In the genomic region with DNA sequence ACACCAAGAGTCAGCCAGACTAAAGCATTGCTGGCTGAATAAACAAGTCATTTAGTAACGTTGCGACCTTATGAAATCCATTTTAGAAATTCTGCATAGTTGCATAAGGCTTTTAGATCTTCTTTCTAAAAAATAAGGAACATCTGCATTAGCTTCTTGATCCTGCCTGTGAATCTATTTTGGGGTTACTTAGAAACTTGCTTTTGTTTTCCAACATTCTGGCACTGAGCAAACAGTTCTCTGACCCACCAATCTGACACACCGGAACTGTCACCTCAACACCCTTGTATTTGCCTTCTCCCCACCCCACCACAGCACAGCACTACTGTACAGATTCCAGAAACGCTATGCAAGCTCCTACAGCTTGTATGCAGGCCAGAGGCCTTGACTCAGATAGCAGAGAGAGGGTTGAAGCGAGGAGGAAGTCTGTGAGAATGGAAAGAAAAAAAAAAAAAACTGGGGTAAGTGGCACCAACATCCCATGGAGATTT, we compare ENCODE assay signal across 8 cellular contexts. TPM values are rescaled to one million over a fixed set of nuclear protein-coding genes. Genes with fewer than 3 reads are reported as not detected.
DNase-seq lines count a peak whose midpoint lies in the region; ATAC-seq and TF ChIP-seq lines count a peak whose summit lies in the region.

No MANE protein-coding gene starts in this region.

- peak overlapping the region; percentile 17; the same call in 1 of the 2 replicates for H3K4me2 ChIP-seq in GM23338

- H3K27me3 ChIP-seq in GM23338 (ENCODE audit: insufficient read depth), result no peaks in the 10 kb centered on the region
- no peaks in the 10 kb centered on the region for H3K27me3 ChIP-seq in left ventricle myocardium inferior (ENCODE audit: low read depth)
- no peaks in the 10 kb centered on the region for H3K27me3 ChIP-seq in gastrocnemius medialis
- H3K27me3 ChIP-seq in WERI-Rb-1 (ENCODE audit: insufficient read depth, low read depth, severe bottlenecking), result no peaks in the 10 kb centered on the region

- H3K4me3 ChIP-seq in GM23338 (no peak overlapping the region), astrocyte of the cerebellum (ENCODE audit: low read depth, low read length) (no peak overlapping the region), left ventricle myocardium inferior (peak overlapping the region; percentile 2), gastrocnemius medialis (no peak overlapping the region), WERI-Rb-1 (ENCODE audit: low read depth, low read length) (no peak overlapping the region)

- H3K4me1 Mint-ChIP-seq in GM23338, result peaks cover 54% of the 10 kb centered on the region

- TF ChIP-seq POLR2A in gastrocnemius medialis (IDR thresholded peaks at IDR 0.05), result no peak

- H3K36me3 Mint-ChIP-seq in GM23338 (ENCODE audit: low read depth), result no peaks in the 10 kb centered on the region

- no peaks in the 10 kb centered on the region for H3K36me3 ChIP-seq in GM23338 (ENCODE audit: insufficient read depth)
- no peaks in the 10 kb centered on the region for H3K36me3 ChIP-seq in left ventricle myocardium inferior
- no peaks in the 10 kb centered on the region for H3K36me3 ChIP-seq in gastrocnemius medialis
- no peaks in the 10 kb centered on the region for H3K36me3 ChIP-seq in WERI-Rb-1

- DNase-seq in GM23338 (ENCODE audit: low spot score) (no peak), astrocyte of the cerebellum (ENCODE audit: low read depth) (peak; percentile 22), left ventricle myocardium inferior (peak; percentile 57), gastrocnemius medialis (peak in 1 of 2 donors; percentile 33), WERI-Rb-1 (no peak), DMS53 treated with DMSO at 0.1 percent for 48 hours (lab: John Stamatoyannopoulos, UW; ENCODE audit: unreplicated experiment) (no peak), NCI-H1092 (lab: John Stamatoyannopoulos, UW) (no peak)

- no peak for TF ChIP-seq CTCF in GM23338 (conservative IDR thresholded peaks at IDR 0.05; ENCODE audit: low read depth in 2 of 2)
- TF ChIP-seq CTCF in astrocyte of the cerebellum (IDR thresholded peaks at IDR 0.05; ENCODE audit: low read depth, low read length, missing control alignments), result no peak
- TF ChIP-seq CTCF in left ventricle myocardium inferior (IDR thresholded peaks at IDR 0.05; ENCODE audit: borderline replicate concordance), result no peak
- TF ChIP-seq CTCF in gastrocnemius medialis (IDR thresholded peaks at IDR 0.05 in 4 of 5, conservative IDR thresholded peaks at IDR 0.05 in 1 of 5), result no peak
- TF ChIP-seq CTCF in WERI-Rb-1 (IDR thresholded peaks at IDR 0.05; ENCODE audit: low read depth, low read length), result no peak

- H3K27ac ChIP-seq in GM23338 (ENCODE audit: low read depth) (no peak overlapping the region), left ventricle myocardium inferior (replicated peaks) (peak overlapping the region; percentile 84), gastrocnemius medialis (peak overlapping the region; percentile 72 to 79 (median 76)), WERI-Rb-1 (no peak overlapping the region)

- ATAC-seq in GM23338, result no peak
- peak; percentile 40 to 45 for ATAC-seq in gastrocnemius medialis
- ATAC-seq in GM19023 (IDR thresholded peaks at IDR 0.05; ENCODE audit: unreplicated experiment), result no peak

- no peaks in the 10 kb centered on the region for H3K9me3 Mint-ChIP-seq in GM23338

- H4K20me1 ChIP-seq in GM23338 (replicated peaks; ENCODE audit: insufficient read depth), result no peaks in the 10 kb centered on the region

- peaks cover 3% of the 10 kb centered on the region for H3K27me3 Mint-ChIP-seq in GM23338 (ENCODE audit: insufficient read depth, low read depth, poor library complexity)

- H3K4me1 ChIP-seq in GM23338 (ENCODE audit: insufficient read depth) (peaks cover 46% of the 10 kb centered on the region), left ventricle myocardium inferior (peaks cover 96% of the 10 kb centered on the region), gastrocnemius medialis (peaks cover 75 to 98% of the 10 kb centered on the region in 2 donors)

- peak overlapping the region; percentile 68 for H3K27ac Mint-ChIP-seq in GM23338

- H3F3A ChIP-seq in GM23338 (replicated peaks; ENCODE audit: low read depth), result no peaks in the 10 kb centered on the region

- peaks cover 97% of the 10 kb centered on the region for H3K79me2 ChIP-seq in GM23338 (replicated peaks; ENCODE audit: insufficient read depth)

- in situ Hi-C loops in astrocyte of the cerebellum (cut with HindIII; ENCODE audit: low sequenced_read_pairs), result no loop called here
- in situ Hi-C loops in gastrocnemius medialis (cut with MboI; ENCODE audit: low sequenced_read_pairs in 4 of 4), result no loop called here

- H3K9me3 ChIP-seq in left ventricle myocardium inferior (replicated peaks), result no peaks in the 10 kb centered on the region
- no peaks in the 10 kb centered on the region for H3K9me3 ChIP-seq in gastrocnemius medialis
- no peaks in the 10 kb centered on the region for H3K9me3 ChIP-seq in WERI-Rb-1 (ENCODE audit: severe bottlenecking)

- H3K9me2 ChIP-seq in GM23338 (ENCODE audit: insufficient read depth), result no peaks in the 10 kb centered on the region

- no peak overlapping the region for H2AFZ ChIP-seq in GM23338

- intact Hi-C loops in left ventricle myocardium inferior (cut with micrococcal nuclease), result no loop called here
- intact Hi-C loops in gastrocnemius medialis (cut with DNase I; ENCODE audit: low total_unique reads), result loop anchor here (5.0 kb wide), 2 partner anchors 40 to 55 kb away; a partner anchor contains a TSS

- H3K4me3 Mint-ChIP-seq in GM23338, result no peak overlapping the region

TF ChIP-seq in GM23338, 12 proteins besides CTCF, POLR2A, EP300 and RAD21:
- TF ChIP-seq EZH2 (IDR thresholded peaks at IDR 0.05; ENCODE audit: low read depth, unreplicated experiment) (no peak), STAT1 (IDR thresholded peaks at IDR 0.05; ENCODE audit: unreplicated experiment) (no peak), EZH2phosphoT487 (IDR thresholded peaks at IDR 0.05; ENCODE audit: unreplicated experiment) (no peak), JUNB (IDR thresholded peaks at IDR 0.05; ENCODE audit: unreplicated experiment) (no peak), NANOG (IDR thresholded peaks at IDR 0.05; ENCODE audit: borderline replicate concordance) (no peak)

RNA-seq across cellular contexts. Expression of a gene that starts 55.0 kb away (rescaled TPM):
- total RNA-seq in GM23338 (2014; rRNA removed; shearing (Covaris generic)), result 28.2 and 32.8 TPM in 2 replicates
- 8.4 and 11.4 TPM in 2 replicates for polyA plus RNA-seq in GM23338 (2016; fragmentation: Nextera tagmentation; extraction: Ambion mirVana)
- total RNA-seq in left ventricle myocardium inferior (85.7 TPM), gastrocnemius medialis (10 to 100 TPM; 47.4 to 72.9 (median 63.8) TPM)

Comparison
In these comparisons a context has a peak if more than half of its experiments do, and no peak if none do; other contexts are left out.
1. ATAC-seq: peak in gastrocnemius medialis (2 of 2); none in GM23338 (single experiment) and GM19023 (single experiment).
2. DNase-seq: peak in astrocyte of the cerebellum (single experiment) and left ventricle myocardium inferior (single experiment); none in GM23338 (single experiment), WERI-Rb-1 (single experiment), DMS53 treated with DMSO at 0.1 percent for 48 hours (single experiment) and NCI-H1092 (single experiment).
3. H3K27ac ChIP-seq: peak in left ventricle myocardium inferior (single experiment) and gastrocnemius medialis (4 of 4); none in GM23338 (single experiment) and WERI-Rb-1 (single experiment).